In the genomic region with DNA sequence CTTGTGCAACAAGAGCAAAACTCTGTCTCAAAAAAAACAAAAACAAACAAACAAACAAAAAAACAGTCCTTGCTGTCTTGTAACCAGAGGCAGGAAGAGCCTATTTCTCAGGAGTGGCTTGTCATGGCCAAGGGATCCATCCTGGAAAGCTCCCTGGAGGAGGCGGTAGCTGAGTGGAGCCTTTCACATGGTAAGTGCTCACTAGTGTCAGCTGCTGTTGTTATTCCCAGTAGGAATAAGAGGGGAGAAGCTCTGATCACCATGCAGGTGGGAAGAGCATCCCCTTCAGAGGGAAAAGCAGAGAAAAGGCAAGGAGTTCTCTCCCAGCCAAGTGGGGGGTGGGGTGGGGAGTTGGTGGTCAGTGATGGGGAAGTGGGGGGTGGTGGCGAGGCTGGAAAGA, we compare ENCODE assay signal across 18 cellular contexts. TPM values are rescaled to one million over a fixed set of nuclear protein-coding genes. Genes with fewer than 3 reads are reported as not detected.
"Had no signal": no experiment of that assay in that cellular context is flagged by ENCODE, and none has a peak within 500 bp of the region (broad histone marks: within the 10 kb centered on the region; RNA-seq: fewer than 3 reads in every experiment).

No MANE protein-coding gene starts in this region.

- H3K9me3 ChIP-seq: body of pancreas, ovary, sigmoid colon, stomach, thoracic aorta had no signal

- H3K4me3 Mint-ChIP-seq: activated B cell treated with CpG ODN at 0.5 μM for 24 hours; activated CD4-positive, alpha-beta T cell treated with anti-CD3 and anti-CD28 coated beads, Interleukin-2, amount 10 ng/mL, durations not matched to agents 24 days and 14 days; activated T-helper 17 cell treated with anti-CD3 and anti-CD28 coated beads, Interleukin-2, amount 50 U/mL, for 72 hours; central memory CD8-positive, alpha-beta T cell had no signal

- ATAC-seq: activated naive CD4-positive, alpha-beta T cell treated with anti-CD3 and anti-CD28 coated beads, Interleukin-2, amount 50 U/mL, for 72 hours; activated T-helper 17 cell treated with anti-CD3 and anti-CD28 coated beads, Interleukin-2, amount 50 U/mL, for 72 hours; body of pancreas; foreskin keratinocyte had no signal

- H3K27ac ChIP-seq: body of pancreas, coronary artery, foreskin keratinocyte, sigmoid colon, stomach, thoracic aorta had no signal

- H3K36me3 Mint-ChIP-seq: activated naive CD4-positive, alpha-beta T cell treated with anti-CD3 and anti-CD28 coated beads, Interleukin-2, amount 50 U/mL, for 72 hours had no signal

- H3K4me3 ChIP-seq: body of pancreas, coronary artery, ovary, sigmoid colon, stomach, thoracic aorta had no signal

- H3K9me3 Mint-ChIP-seq: activated B cell treated with CpG ODN at 0.5 μM for 24 hours; activated CD4-positive, alpha-beta T cell treated with anti-CD3 and anti-CD28 coated beads, Interleukin-2, amount 10 ng/mL, durations not matched to agents 24 days and 14 days; activated naive CD4-positive, alpha-beta T cell treated with anti-CD3 and anti-CD28 coated beads, Interleukin-2, amount 50 U/mL, for 72 hours; activated T-helper 17 cell treated with anti-CD3 and anti-CD28 coated beads, Interleukin-2, amount 50 U/mL, for 72 hours; central memory CD8-positive, alpha-beta T cell had no signal

- H3K27ac Mint-ChIP-seq: activated B cell treated with CpG ODN at 0.5 μM for 24 hours; activated CD4-positive, alpha-beta T cell treated with anti-CD3 and anti-CD28 coated beads, Interleukin-2, amount 10 ng/mL, durations not matched to agents 24 days and 14 days; activated T-helper 17 cell treated with anti-CD3 and anti-CD28 coated beads, Interleukin-2, amount 50 U/mL, for 72 hours had no signal

- H3K27me3 ChIP-seq: body of pancreas, ovary, sigmoid colon had no signal

- DNase-seq: activated B cell treated with CpG ODN at 0.5 μM for 24 hours; activated CD4-positive, alpha-beta T cell treated with anti-CD3 and anti-CD28 coated beads, Interleukin-2, amount 10 ng/mL, durations not matched to agents 24 days and 14 days; activated CD8-positive, alpha-beta memory T cell treated with anti-CD3 and anti-CD28 coated beads for 24 hours; activated T-cell treated with anti-CD3 and anti-CD28 coated beads for 4 hours; amygdala; effector CD4-positive, alpha-beta T cell; foreskin keratinocyte; stimulated activated CD4-positive, alpha-beta T cell treated with anti-CD3 and anti-CD28 coated beads, Interleukin-1b, Interleukin-23, amount 100 ng/mL, for 48 hours; stomach had no signal

- H3K36me3 ChIP-seq: ovary, sigmoid colon, stomach, thoracic aorta had no signal

RNA-seq across cellular contexts. Expression of a gene that starts 54.6 kb away (rescaled TPM):
- total RNA-seq: activated B cell treated with CpG ODN at 0.5 μM for 24 hours; activated CD4-positive, alpha-beta T cell treated with anti-CD3 and anti-CD28 coated beads, Interleukin-2, amount 10 ng/mL, durations not matched to agents 24 days and 14 days; activated T-helper 17 cell treated with anti-CD3 and anti-CD28 coated beads, Interleukin-2, amount 50 U/mL, for 72 hours; sigmoid colon; stomach; T-helper 2 cell treated with Interferon-gamma antibody and Interleukin-4, amounts not matched to agents 100 ng/mL and 5 ng/mL, for 36 hours; thoracic aorta had no signal
